In genomic region chr1:109791495-109792040, GRCh38 we compare ENCODE assay signal across 9 cellular contexts. TPM values are rescaled to one million over a fixed set of nuclear protein-coding genes. Genes with fewer than 3 reads are reported as not detected.
DNase-seq lines count a peak whose midpoint lies in the region; ATAC-seq and TF ChIP-seq lines count a peak whose summit lies in the region.
"Had no signal": no experiment of that assay in that cellular context is flagged by ENCODE, and none has a peak within 500 bp of the region (broad histone marks: within the 10 kb centered on the region; RNA-seq: fewer than 3 reads in every experiment).

No MANE protein-coding gene starts in this region.

- H3K9me3 ChIP-seq in right lobe of liver (no peaks in the 10 kb centered on the region), tibial artery (no peaks in the 10 kb centered on the region)

- H3K36me3 Mint-ChIP-seq in activated naive CD4-positive, alpha-beta T cell treated with anti-CD3 and anti-CD28 coated beads for 36 hours (ENCODE audit: low read depth) = no peaks in the 10 kb centered on the region
- no peaks in the 10 kb centered on the region for H3K36me3 Mint-ChIP-seq in activated T-helper 17 cell treated with anti-CD3 and anti-CD28 coated beads, Interleukin-2, amount 50 U/mL, for 72 hours (ENCODE audit: low read depth)

- H3K27me3 Mint-ChIP-seq in activated naive CD4-positive, alpha-beta T cell treated with anti-CD3 and anti-CD28 coated beads for 36 hours (ENCODE audit: low read depth) = no peaks in the 10 kb centered on the region
- no peaks in the 10 kb centered on the region for H3K27me3 Mint-ChIP-seq in activated T-helper 17 cell treated with anti-CD3 and anti-CD28 coated beads, Interleukin-2, amount 50 U/mL, for 72 hours

- intact Hi-C loops in activated naive CD4-positive, alpha-beta T cell treated with anti-CD3 and anti-CD28 coated beads for 36 hours (cut with micrococcal nuclease) = loop anchor here (5.0 kb wide), 1 partner anchor 191 kb away; the partner anchor contains the start of gene AHCYL1
- intact Hi-C loops in right lobe of liver (cut with DNase I) = no loop called here
- intact Hi-C loops in tibial artery (cut with DNase I; ENCODE audit: low total_unique reads) = loop anchor here (10.0 kb wide), 1 partner anchor 123 kb away; the partner anchor contains the start of gene CSF1

- TF ChIP-seq POLR2A in right lobe of liver (IDR thresholded peaks at IDR 0.05) = no peak

- CTCF ChIA-PET in activated naive CD4-positive, alpha-beta T cell treated with anti-CD3 and anti-CD28 coated beads for 36 hours (lab: Charles Lee) = interaction anchor here (1.1 to 25.2 kb wide), 10 partner anchors 10 to 392 kb away, joined by 3 to 622 read pairs (median 8); partner anchors contain the start of gene AHCYL1

- WGBS in right lobe of liver (ENCODE audit: insufficient coverage, low coverage, low lambda C conversion rate, missing lambda C conversion rate) = 86% methylated on average over 4 of the region's 9 CpGs

- no peak overlapping the region for H3K4me3 Mint-ChIP-seq in activated naive CD4-positive, alpha-beta T cell treated with anti-CD3 and anti-CD28 coated beads for 36 hours
- peak overlapping the region; percentile 63 for H3K4me3 Mint-ChIP-seq in activated T-helper 17 cell treated with anti-CD3 and anti-CD28 coated beads, Interleukin-2, amount 50 U/mL, for 72 hours

- H3K4me3 ChIP-seq in right lobe of liver = no peak overlapping the region
- H3K4me3 ChIP-seq in tibial artery = no peak overlapping the region

- DNase-seq in activated naive CD4-positive, alpha-beta T cell treated with anti-CD3 and anti-CD28 coated beads for 36 hours = no peak
- no peak for DNase-seq in activated naive CD4-positive, alpha-beta T cell (lab: John Stamatoyannopoulos, UW)
- DNase-seq in right lobe of liver (peak in 1 of 3 donors; percentile 43), tibial artery (peak; percentile 19 to 55), NCI-H524 treated with DMSO at 0.1 percent for 48 hours (lab: John Stamatoyannopoulos, UW) (no peak)

- H3K27ac ChIP-seq in right lobe of liver (peak overlapping the region in 2 of 3 donors; percentile 22 to 39), tibial artery (peak overlapping the region in 1 of 2 donors; percentile 1)

- TF ChIP-seq CTCF in right lobe of liver (IDR thresholded peaks at IDR 0.05) (no peak), tibial artery (IDR thresholded peaks at IDR 0.05) (no peak)

- H3K36me3 ChIP-seq in right lobe of liver (no peaks in the 10 kb centered on the region), tibial artery (no peaks in the 10 kb centered on the region)

- H3K4me1 Mint-ChIP-seq in activated naive CD4-positive, alpha-beta T cell treated with anti-CD3 and anti-CD28 coated beads for 36 hours (ENCODE audit: low read depth) = peaks cover 54% of the 10 kb centered on the region
- H3K4me1 Mint-ChIP-seq in activated T-helper 17 cell treated with anti-CD3 and anti-CD28 coated beads, Interleukin-2, amount 50 U/mL, for 72 hours = peaks cover 34% of the 10 kb centered on the region

- H3K27me3 ChIP-seq in right lobe of liver = no peaks in the 10 kb centered on the region
- no peaks in the 10 kb centered on the region for H3K27me3 ChIP-seq in tibial artery

- no peaks in the 10 kb centered on the region for H3K9me3 Mint-ChIP-seq in activated naive CD4-positive, alpha-beta T cell treated with anti-CD3 and anti-CD28 coated beads for 36 hours
- no peaks in the 10 kb centered on the region for H3K9me3 Mint-ChIP-seq in activated T-helper 17 cell treated with anti-CD3 and anti-CD28 coated beads, Interleukin-2, amount 50 U/mL, for 72 hours

- peak overlapping the region; percentile 81 for H3K27ac Mint-ChIP-seq in activated naive CD4-positive, alpha-beta T cell treated with anti-CD3 and anti-CD28 coated beads for 36 hours
- H3K27ac Mint-ChIP-seq in activated T-helper 17 cell treated with anti-CD3 and anti-CD28 coated beads, Interleukin-2, amount 50 U/mL, for 72 hours = peak overlapping the region; percentile 91

- H3K4me1 ChIP-seq in right lobe of liver (peaks cover 0 to 19% (median 0%) of the 10 kb centered on the region in 4 donors), tibial artery (peaks cover 0 to 59% (median 30%) of the 10 kb centered on the region in 4 donors)

- no peak for ATAC-seq in activated T-helper 17 cell treated with anti-CD3 and anti-CD28 coated beads, Interleukin-2, amount 50 U/mL, for 72 hours (replicated peaks)
- no peak for ATAC-seq in right lobe of liver
- no peak for ATAC-seq in GM21825 (IDR thresholded peaks at IDR 0.05; ENCODE audit: unreplicated experiment)
- ATAC-seq in GM18861 (IDR thresholded peaks at IDR 0.05; ENCODE audit: unreplicated experiment) = no peak

RNA-seq across cellular contexts. Expression of gene EPS8L3, which starts 27.8 kb away (rescaled TPM):
- total RNA-seq in activated naive CD4-positive, alpha-beta T cell treated with anti-CD3 and anti-CD28 coated beads for 36 hours = not detected
- not detected for total RNA-seq in activated T-helper 17 cell treated with anti-CD3 and anti-CD28 coated beads, Interleukin-2, amount 50 U/mL, for 72 hours
- 1 to 10 TPM in 3 of 6 experiments, not detected in 3; 3.2 to 4.7 (median 3.3) TPM for total RNA-seq in right lobe of liver
- total RNA-seq: lung microvascular endothelial cell had no signal

RNA-seq across cellular contexts. Expression of gene GSTM3, which starts 50.7 kb away (rescaled TPM):
- 1 to 10 TPM; 4.7 to 4.8 TPM for total RNA-seq in activated naive CD4-positive, alpha-beta T cell treated with anti-CD3 and anti-CD28 coated beads for 36 hours
- total RNA-seq in activated T-helper 17 cell treated with anti-CD3 and anti-CD28 coated beads, Interleukin-2, amount 50 U/mL, for 72 hours = 10 to 100 TPM in 1 of 2 donors, 1 to 10 TPM in 1; 8.9 to 30.2 TPM
- total RNA-seq in right lobe of liver = 10 to 100 TPM in 3 of 6 experiments, 1 to 10 TPM in 3; 1.2 to 19.2 (median 10.6) TPM

Comparison
In these comparisons a context has a peak if more than half of its experiments do, and no peak if none do; other contexts are left out.
1. DNase-seq: peak in tibial artery (2 of 2); none in activated naive CD4-positive, alpha-beta T cell treated with anti-CD3 and anti-CD28 coated beads for 36 hours (single experiment), activated naive CD4-positive, alpha-beta T cell (0 of 4) and NCI-H524 treated with DMSO at 0.1 percent for 48 hours (single experiment).
2. intact Hi-C loops: an anchor here in activated naive CD4-positive, alpha-beta T cell treated with anti-CD3 and anti-CD28 coated beads for 36 hours (5.0 kb wide) and tibial artery (10.0 kb wide); none called in right lobe of liver.